In genomic region chr10:75612904-75613684, GRCh38 we compare ENCODE assay signal across 10 cellular contexts.
A peak's percentile ranks its signal among the peaks of the same experiment; 100 is the strongest.
DNase-seq lines count a peak whose midpoint lies in the region; ATAC-seq and TF ChIP-seq lines count a peak whose summit lies in the region.
"Had no signal": no experiment of that assay in that cellular context is flagged by ENCODE, and none has a peak within 500 bp of the region (broad histone marks: within the 10 kb centered on the region; RNA-seq: fewer than 3 reads in every experiment).

No MANE protein-coding gene starts in this region.

- intact Hi-C loops in PC-3 (cut with micrococcal nuclease) = no loop called here

- DNase-seq in NOMO-1 (lab: John Stamatoyannopoulos, UW; ENCODE audit: unreplicated experiment in 2 of 2) = peak; percentile 85 to 95
- DNase-seq in glomerular visceral epithelial cell (ENCODE audit: extremely low spot score) = peak; percentile 59
- DNase-seq in superior temporal gyrus (ENCODE audit: extremely low spot score) = peak; percentile 32
- no peak for DNase-seq in OCI-M2 (lab: John Stamatoyannopoulos, UW; ENCODE audit: unreplicated experiment)
- DNase-seq in PC-3 = no peak
- DNase-seq: activated CD8-positive, alpha-beta memory T cell treated with anti-CD3 and anti-CD28 coated beads, Interleukin-2, amount 10 ng/mL, durations not matched to agents 7 days and 5 days; kidney glomerular epithelial cell had no signal

- H3K9me2 ChIP-seq in PC-3 (replicated peaks; ENCODE audit: low read length) = no peaks in the 10 kb centered on the region

- ATAC-seq in GM21825 (IDR thresholded peaks at IDR 0.05; ENCODE audit: unreplicated experiment) = peak; percentile 35
- no peak for ATAC-seq in HG03095 (IDR thresholded peaks at IDR 0.05; ENCODE audit: unreplicated experiment)
- no peak for ATAC-seq in PC-3
- ATAC-seq: activated CD8-positive, alpha-beta memory T cell treated with anti-CD3 and anti-CD28 coated beads, Interleukin-2, amount 10 ng/mL, durations not matched to agents 7 days and 5 days; Panc1 had no signal

- H2AFZ ChIP-seq in PC-3 (ENCODE audit: low read length) = no peak overlapping the region

- no peak overlapping the region for H3K27ac ChIP-seq in PC-3 (ENCODE audit: low read length)

- no peak overlapping the region for H3K4me2 ChIP-seq in PC-3 (ENCODE audit: low read length)

- H3K27me3 ChIP-seq in PC-3 (ENCODE audit: low read length) = peaks cover 26% of the 10 kb centered on the region

- no TSS peak for BruUV-seq in PC-3 (replicated peaks; lab: Mats Ljungman, UMichigan)

- POLR2A ChIA-PET in PC-3 (lab: Charles Lee; ENCODE audit: unreplicated experiment) = no interaction called here

- no peaks in the 10 kb centered on the region for H3K79me2 ChIP-seq in PC-3 (ENCODE audit: low read length)

- no peak overlapping the region for H3K9ac ChIP-seq in PC-3 (ENCODE audit: low read length)

- CTCF ChIA-PET in PC-3 (lab: Charles Lee) = no interaction called here

- no peak overlapping the region for H3K4me3 ChIP-seq in PC-3 (ENCODE audit: low read length)

- no peaks in the 10 kb centered on the region for H3K36me3 ChIP-seq in PC-3 (ENCODE audit: low read depth, low read length)

- no peak for TF ChIP-seq CTCF in PC-3 (conservative IDR thresholded peaks at IDR 0.05; ENCODE audit: low read depth, low read length)

- H3K4me1 ChIP-seq in PC-3 (ENCODE audit: insufficient read depth, low read length) = no peaks in the 10 kb centered on the region

- no peaks in the 10 kb centered on the region for H4K20me1 ChIP-seq in PC-3 (ENCODE audit: low read length)

- no peaks in the 10 kb centered on the region for H3F3A ChIP-seq in PC-3 (ENCODE audit: low read length, unreplicated experiment)

- H3K9me3 ChIP-seq in PC-3 (ENCODE audit: low read length) = no peaks in the 10 kb centered on the region

Comparison
In these comparisons a context has a peak if more than half of its experiments do, and no peak if none do; other contexts are left out.
1. DNase-seq: peak in NOMO-1 (2 of 2), glomerular visceral epithelial cell (single experiment) and superior temporal gyrus (single experiment); none in OCI-M2 (single experiment) and PC-3 (single experiment).